ENCODE assay signal across 1 cellular context in the genomic region with DNA sequence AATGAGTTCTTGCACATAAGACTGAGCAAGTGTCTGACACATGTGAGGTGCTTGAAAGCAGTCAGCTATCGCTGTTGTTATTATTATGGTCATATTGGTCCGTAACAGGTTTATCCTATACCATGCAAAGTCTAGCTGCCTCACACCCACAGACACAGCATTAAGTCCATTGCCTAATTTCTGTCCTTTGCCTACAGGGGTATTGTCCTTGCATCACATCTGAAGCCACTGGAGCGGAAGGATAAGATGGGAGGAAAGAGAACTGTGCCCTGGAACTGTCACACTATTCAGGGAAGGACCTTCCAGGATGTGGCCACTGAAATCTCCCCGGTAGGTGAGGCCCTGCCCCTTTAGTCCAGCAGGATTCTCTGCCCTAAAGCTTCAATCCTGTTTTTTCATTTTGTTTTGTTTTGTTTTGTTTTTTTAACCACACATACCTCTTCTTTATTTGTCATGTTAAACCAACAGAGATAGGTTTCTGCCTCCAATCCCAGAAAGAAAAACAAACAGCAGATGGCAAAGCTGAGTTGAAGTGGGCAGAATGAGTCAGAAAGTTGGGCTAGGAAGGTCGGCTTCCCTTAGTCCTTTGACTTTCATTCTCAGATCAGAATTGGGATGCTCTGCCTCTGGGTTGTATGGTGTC.
TF ChIP-seq lines count a peak whose summit lies in the region.

No MANE protein-coding gene starts in this region.

TF ChIP-seq in endothelial cell of umbilical vein, 7 proteins besides CTCF, POLR2A, EP300 and RAD21 (continued from another document):
- TF ChIP-seq JUN (IDR thresholded peaks at IDR 0.05; ENCODE audit: borderline replicate concordance, insufficient read depth, insufficient read length, low read depth), result peak; percentile 50
- TF ChIP-seq, protein P1, sequence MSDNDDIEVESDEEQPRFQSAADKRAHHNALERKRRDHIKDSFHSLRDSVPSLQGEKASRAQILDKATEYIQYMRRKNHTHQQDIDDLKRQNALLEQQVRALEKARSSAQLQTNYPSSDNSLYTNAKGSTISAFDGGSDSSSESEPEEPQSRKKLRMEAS (IDR thresholded peaks at IDR 0.05; ENCODE audit: insufficient read depth, insufficient read length), result no peak
- TF ChIP-seq FOS (IDR thresholded peaks at IDR 0.05; ENCODE audit: borderline replicate concordance, insufficient read depth, low read length), result peak; percentile 75
- TF ChIP-seq POLR2AphosphoS5 (IDR thresholded peaks at IDR 0.05; ENCODE audit: insufficient read depth, low read depth, low read length), result no peak
